In the genomic region with DNA sequence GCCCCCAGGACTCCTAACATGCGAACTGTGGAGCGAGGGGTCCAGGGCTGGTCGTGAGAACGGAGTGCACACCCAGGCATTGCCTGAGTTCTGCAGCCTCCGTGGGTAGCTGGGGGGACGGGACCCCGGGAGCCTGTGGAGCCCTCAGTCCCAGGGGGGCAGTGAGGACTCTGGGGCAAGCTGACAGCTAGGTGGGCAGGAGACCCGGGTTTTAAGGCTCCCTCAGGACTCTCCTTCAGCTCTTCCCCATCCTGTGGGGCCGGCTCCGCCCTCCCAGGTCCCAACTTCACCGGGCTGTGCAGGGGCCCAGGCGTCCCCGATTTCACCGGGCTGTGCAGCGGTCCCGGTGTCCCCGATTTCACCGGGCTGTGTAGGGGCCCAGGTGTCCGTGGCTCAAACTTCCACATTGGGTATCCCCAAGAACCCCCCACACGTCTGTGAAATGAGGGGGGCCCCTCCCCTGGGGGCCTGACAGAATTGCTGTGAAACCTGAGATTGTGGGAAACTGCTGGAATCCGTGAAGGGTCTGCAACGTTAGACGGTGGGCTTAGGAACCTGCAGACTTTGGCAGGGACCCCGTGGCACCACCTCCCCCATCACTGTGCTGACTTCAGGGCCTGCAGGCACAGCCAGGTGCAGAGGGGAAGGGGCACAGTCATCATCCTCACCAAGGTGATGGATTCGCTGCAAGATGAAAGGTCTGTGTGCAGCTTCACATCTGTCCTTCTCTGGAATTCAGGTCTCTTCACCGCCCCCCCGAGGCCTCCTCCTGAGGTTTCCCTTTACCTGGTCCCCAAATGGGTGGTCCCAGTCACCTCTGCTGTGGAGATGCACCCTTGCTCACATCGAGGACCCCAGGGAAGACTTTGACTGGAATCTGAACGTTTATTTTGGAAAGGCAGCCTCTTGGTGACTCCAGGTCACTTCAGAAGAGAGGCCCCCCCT, we compare ENCODE assay signal across 1 cellular context.
TF ChIP-seq lines count a peak whose summit lies in the region.

No MANE protein-coding gene starts in this region.

TF ChIP-seq in GM23338, 12 proteins besides CTCF, POLR2A, EP300 and RAD21 (continued from another document):
- no peak for TF ChIP-seq ZNF462 (CRISPR knock-in tag; IDR thresholded peaks at IDR 0.05)
- TF ChIP-seq, protein P1, sequence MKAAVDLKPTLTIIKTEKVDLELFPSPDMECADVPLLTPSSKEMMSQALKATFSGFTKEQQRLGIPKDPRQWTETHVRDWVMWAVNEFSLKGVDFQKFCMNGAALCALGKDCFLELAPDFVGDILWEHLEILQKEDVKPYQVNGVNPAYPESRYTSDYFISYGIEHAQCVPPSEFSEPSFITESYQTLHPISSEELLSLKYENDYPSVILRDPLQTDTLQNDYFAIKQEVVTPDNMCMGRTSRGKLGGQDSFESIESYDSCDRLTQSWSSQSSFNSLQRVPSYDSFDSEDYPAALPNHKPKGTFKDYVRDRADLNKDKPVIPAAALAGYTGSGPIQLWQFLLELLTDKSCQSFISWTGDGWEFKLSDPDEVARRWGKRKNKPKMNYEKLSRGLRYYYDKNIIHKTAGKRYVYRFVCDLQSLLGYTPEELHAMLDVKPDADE (IDR thresholded peaks at IDR 0.05) = no peak
- TF ChIP-seq NANOG (IDR thresholded peaks at IDR 0.05; ENCODE audit: borderline replicate concordance) = no peak
